Comparison of ENCODE assay signal across 22 cellular contexts in genomic region chr12:69069479-69069878, GRCh38.
DNase-seq lines count a peak whose midpoint lies in the region; TF ChIP-seq lines count a peak whose summit lies in the region.
"Had no signal": no experiment of that assay in that cellular context is flagged by ENCODE, and none has a peak within 500 bp of the region (broad histone marks: within the 10 kb centered on the region; RNA-seq: fewer than 3 reads in every experiment).

No MANE protein-coding gene starts in this region.

- no peaks in the 10 kb centered on the region for H3K9me3 ChIP-seq in HEK293 (ENCODE audit: control insufficient read depth, insufficient read depth, low read depth, low read length)
- H3K9me3 ChIP-seq: A549, BE2C, BLaER1 had no signal

- peak; percentile 9 for DNase-seq in DMS53 (lab: John Stamatoyannopoulos, UW)
- no peak for DNase-seq in DMS53 treated with DMSO at 0.1 percent for 48 hours (lab: John Stamatoyannopoulos, UW; ENCODE audit: unreplicated experiment)
- DNase-seq in Kasumi-1 (lab: John Stamatoyannopoulos, UW) = no peak
- no peak for DNase-seq in retina
- DNase-seq: ACHN; BE2C; CD4-positive, alpha-beta memory T cell; CD4-positive, CD25-positive, alpha-beta regulatory T cell; CD8-positive, alpha-beta memory T cell; COR-L47; DMS 273 treated with DMSO at 0.1 percent for 48 hours; DMS153; DMS79; DND-41; EL; GDM1 had no signal

- POLR2A ChIA-PET in HEK293 (lab: Yijun Ruan, JAX) = no interaction called here

- CTCF ChIA-PET in HEK293 (lab: Yijun Ruan, JAX) = interaction anchor here (0.7 to 1.4 kb wide), 15 partner anchors 9 to 239 kb away, joined by 3 to 12 read pairs (median 4); partner anchors contain the start of gene CPM

- H2AFZ ChIP-seq in ACC112 (ENCODE audit: low read length, unreplicated experiment) = no peak overlapping the region

- H3K4me1 ChIP-seq in ACC112 (ENCODE audit: control insufficient read depth, insufficient read depth, low read length, unreplicated experiment) = peaks cover 32% of the 10 kb centered on the region
- no peaks in the 10 kb centered on the region for H3K4me1 ChIP-seq in HEK293 (ENCODE audit: control insufficient read depth, insufficient read depth, low read length)
- H3K4me1 ChIP-seq: BE2C had no signal

- H3K27ac ChIP-seq in ACC112 (ENCODE audit: low read depth, low read length) (peak overlapping the region; percentile 62), HEK293 (ENCODE audit: extremely low read depth, low read depth, low read length) (no peak overlapping the region)
- H3K27ac ChIP-seq: 22Rv1, BLaER1 had no signal

- H3K36me3 ChIP-seq in ACC112 (ENCODE audit: insufficient read depth, low read length) (no peaks in the 10 kb centered on the region), HEK293 (ENCODE audit: control insufficient read depth in 2 of 2, insufficient read depth in 1 of 2, low read length in 2 of 2) (no peaks in the 10 kb centered on the region)
- H3K36me3 ChIP-seq: BE2C, BLaER1 had no signal

- no peaks in the 10 kb centered on the region for H3K27me3 ChIP-seq in ACC112 (ENCODE audit: insufficient read depth, low read length)
- H3K27me3 ChIP-seq: BLaER1 had no signal

- H3K4me3 ChIP-seq in ACC112 (ENCODE audit: low read depth, low read length) = no peak overlapping the region
- H3K4me3 ChIP-seq in HEK293 (ENCODE audit: low read depth, low read length) = no peak overlapping the region
- H3K4me3 ChIP-seq: A549, BLaER1, GM12878 had no signal

- H3K79me2 ChIP-seq in ACC112 (ENCODE audit: control insufficient read depth, insufficient read depth, low read length, unreplicated experiment) = no peaks in the 10 kb centered on the region

- no peak for TF ChIP-seq CTCF in HEK293 (tag by site-specific recombination; IDR thresholded peaks at IDR 0.05)

TF ChIP-seq in HEK293, 187 proteins besides CTCF, POLR2A, EP300 and RAD21:
- TF ChIP-seq OVOL3 (tag by site-specific recombination; IDR thresholded peaks at IDR 0.05) = no peak
- TF ChIP-seq ZNF830 (tag by site-specific recombination; IDR thresholded peaks at IDR 0.05; ENCODE audit: low read depth) = no peak
- TF ChIP-seq ZBTB17 (tag by site-specific recombination; IDR thresholded peaks at IDR 0.05) = no peak
- TF ChIP-seq BCL6B (tag by site-specific recombination; IDR thresholded peaks at IDR 0.05) = no peak
- no peak for TF ChIP-seq ZNF239 (tag by site-specific recombination; IDR thresholded peaks at IDR 0.05)
- TF ChIP-seq SCRT2 (tag by site-specific recombination; IDR thresholded peaks at IDR 0.05) = peak; percentile 85
- no peak for TF ChIP-seq ZBTB1 (tag by site-specific recombination; IDR thresholded peaks at IDR 0.05)
- TF ChIP-seq ZNF610 (tag by site-specific recombination; IDR thresholded peaks at IDR 0.05; ENCODE audit: borderline replicate concordance) = no peak
